In the genomic region with DNA sequence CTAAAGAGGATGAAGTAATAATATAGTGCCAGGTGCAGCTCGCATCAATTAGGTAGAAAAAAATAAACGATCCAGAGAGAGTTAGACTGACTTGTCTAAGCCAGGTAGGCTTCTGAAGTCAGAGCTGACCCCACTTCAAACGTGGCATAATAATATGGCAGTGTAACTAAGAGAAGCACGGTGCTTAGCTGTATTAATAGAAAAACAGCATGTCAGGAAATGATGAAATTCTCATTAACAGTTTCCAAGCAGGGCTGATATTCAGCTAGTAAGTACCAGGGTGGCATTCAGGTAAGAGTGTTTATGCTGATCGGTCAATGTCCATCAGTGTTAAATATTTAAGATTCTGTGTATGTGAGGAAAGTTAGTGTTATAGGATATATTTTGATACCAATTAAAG, we compare ENCODE assay signal across 14 cellular contexts.
"Had no signal": no experiment of that assay in that cellular context is flagged by ENCODE, and none has a peak within 500 bp of the region (broad histone marks: within the 10 kb centered on the region; RNA-seq: fewer than 3 reads in every experiment).

No MANE protein-coding gene starts in this region.

- H3K4me1 Mint-ChIP-seq: brain had no signal

- ATAC-seq: activated CD8-positive, alpha-beta memory T cell treated with anti-CD3 and anti-CD28 coated beads, Interleukin-2, amount 10 ng/mL, durations not matched to agents 7 days and 5 days; activated T-cell treated with anti-CD3 and anti-CD28 coated beads, Interleukin-2, amount 50 U/mL, for 4 hours; heart right ventricle had no signal

- H3K4me3 Mint-ChIP-seq: activated CD4-positive, alpha-beta T cell treated with anti-CD3 and anti-CD28 coated beads, Interleukin-2, amount 10 ng/mL, durations not matched to agents 24 days and 14 days; activated CD8-positive, alpha-beta memory T cell treated with anti-CD3 and anti-CD28 coated beads, Interleukin-2, amount 10 ng/mL, durations not matched to agents 7 days and 5 days; activated T-cell treated with anti-CD3 and anti-CD28 coated beads, Interleukin-2, amount 50 U/mL, for 4 hours; brain; central memory CD8-positive, alpha-beta T cell; naive B cell had no signal

- H3K27me3 ChIP-seq: heart right ventricle, thyroid gland, vagina had no signal

- H3K9me3 ChIP-seq: heart right ventricle, thyroid gland, vagina had no signal

- H3K27ac Mint-ChIP-seq: activated CD4-positive, alpha-beta T cell treated with anti-CD3 and anti-CD28 coated beads, Interleukin-2, amount 10 ng/mL, durations not matched to agents 24 days and 14 days; activated CD8-positive, alpha-beta memory T cell treated with anti-CD3 and anti-CD28 coated beads, Interleukin-2, amount 10 ng/mL, durations not matched to agents 7 days and 5 days; brain; naive B cell had no signal

- H3K27me3 Mint-ChIP-seq: activated CD4-positive, alpha-beta T cell treated with anti-CD3 and anti-CD28 coated beads, Interleukin-2, amount 10 ng/mL, durations not matched to agents 24 days and 14 days; activated CD8-positive, alpha-beta memory T cell treated with anti-CD3 and anti-CD28 coated beads, Interleukin-2, amount 10 ng/mL, durations not matched to agents 7 days and 5 days; brain; central memory CD8-positive, alpha-beta T cell; naive B cell had no signal

- H3K27ac ChIP-seq: heart right ventricle, thyroid gland, vagina had no signal

- H3K9me3 Mint-ChIP-seq: brain; central memory CD8-positive, alpha-beta T cell; naive B cell had no signal

- H3K4me3 ChIP-seq: heart right ventricle, thyroid gland, vagina had no signal

- DNase-seq: activated CD4-positive, alpha-beta T cell treated with anti-CD3 and anti-CD28 coated beads, Interleukin-2, amount 10 ng/mL, durations not matched to agents 24 days and 14 days; activated CD8-positive, alpha-beta memory T cell treated with anti-CD3 and anti-CD28 coated beads, Interleukin-2, amount 10 ng/mL, durations not matched to agents 7 days and 5 days; activated T-cell treated with anti-CD3 and anti-CD28 coated beads, Interleukin-2, amount 50 U/mL, for 4 hours; amygdala; cortex of kidney; effector CD8-positive, alpha-beta T cell; heart right ventricle; naive B cell; retina; stimulated activated CD4-positive, alpha-beta T cell treated with anti-CD3 and anti-CD28 coated beads, Interleukin-4, amount 100 ng/mL, for 1 hour; thyroid gland had no signal

- H3K4me1 ChIP-seq: thyroid gland, vagina had no signal

- H3K36me3 ChIP-seq: heart right ventricle, thyroid gland, vagina had no signal

- H3K36me3 Mint-ChIP-seq: brain, naive B cell had no signal
